In genomic region chr16:73046484-73047214, GRCh38 we compare ENCODE assay signal across 9 cellular contexts. TPM values are rescaled to one million over a fixed set of nuclear protein-coding genes. Genes with fewer than 3 reads are reported as not detected.
DNase-seq lines count a peak whose midpoint lies in the region; ATAC-seq, FAIRE-seq and TF ChIP-seq lines count a peak whose summit lies in the region.
"Had no signal": no experiment of that assay in that cellular context is flagged by ENCODE, and none has a peak within 500 bp of the region (broad histone marks: within the 10 kb centered on the region; RNA-seq: fewer than 3 reads in every experiment).

No MANE protein-coding gene starts in this region.

- TF ChIP-seq POLR2A in GM12878 (IDR thresholded peaks at IDR 0.05; ENCODE audit: low read depth, low read length) (no peak), transverse colon (IDR thresholded peaks at IDR 0.05) (no peak)

- TF ChIP-seq EP300 in GM12878 (IDR thresholded peaks at IDR 0.05; ENCODE audit: borderline replicate concordance in 1 of 2, control insufficient read depth in 1 of 2, low read depth in 2 of 2, low read length in 2 of 2) (no peak), transverse colon (IDR thresholded peaks at IDR 0.05; ENCODE audit: low read depth) (no peak)

- H3K79me2 ChIP-seq in GM12878 (ENCODE audit: control insufficient read depth, insufficient read depth, low read length), result peaks cover 25% of the 10 kb centered on the region

- no peak overlapping the region for H3K27ac Mint-ChIP-seq in activated naive CD4-positive, alpha-beta T cell treated with anti-CD3 and anti-CD28 coated beads for 36 hours
- no peak overlapping the region for H3K27ac Mint-ChIP-seq in activated naive CD4-positive, alpha-beta T cell treated with anti-CD3 and anti-CD28 coated beads, Interleukin-2, amount 50 U/mL, for 72 hours

- SMC1A ChIA-PET in GM12878 (lab: Charles Lee; ENCODE audit: uncharacterized antibody, unreplicated experiment), result interaction anchor here (1.0 to 2.4 kb wide), 7 partner anchors 8 to 544 kb away, joined by 3 to 13 read pairs (median 5); no protein-coding TSS in a partner anchor

- no peak for ATAC-seq in activated naive CD4-positive, alpha-beta T cell treated with anti-CD3 and anti-CD28 coated beads, Interleukin-2, amount 50 U/mL, for 72 hours
- ATAC-seq in GM12878 (no peak), GM19328 (IDR thresholded peaks at IDR 0.05; ENCODE audit: unreplicated experiment) (no peak)

- TSS peak; percentile 53 for BruUV-seq in GM12878 (replicated peaks; lab: Mats Ljungman, UMichigan)

- H3K4me3 Mint-ChIP-seq in activated naive CD4-positive, alpha-beta T cell treated with anti-CD3 and anti-CD28 coated beads for 36 hours, result peak overlapping the region; percentile 46

- no peaks in the 10 kb centered on the region for H4K20me1 ChIP-seq in GM12878 (ENCODE audit: control insufficient read depth, insufficient read depth)

- intact Hi-C loops in activated naive CD4-positive, alpha-beta T cell treated with anti-CD3 and anti-CD28 coated beads for 36 hours (cut with micrococcal nuclease), result no loop called here
- intact Hi-C loops in GM12878 (cut with micrococcal nuclease; ENCODE audit: unreplicated experiment), result no loop called here
- intact Hi-C loops in transverse colon (cut with DNase I; ENCODE audit: low total_unique reads), result loop anchor here (5.0 to 10.0 kb wide), 2 partner anchors 112 to 214 kb away; no protein-coding TSS in a partner anchor

- TF ChIP-seq RAD21 in GM12878 (IDR thresholded peaks at IDR 0.05; ENCODE audit: insufficient read depth, low read depth, low read length), result no peak

- no peak for DNase-seq in activated naive CD4-positive, alpha-beta T cell treated with anti-CD3 and anti-CD28 coated beads for 36 hours
- no peak for DNase-seq in activated naive CD4-positive, alpha-beta T cell treated with anti-CD3 and anti-CD28 coated beads, Interleukin-2, amount 50 U/mL, for 72 hours (ENCODE audit: low spot score in 2 of 2)
- DNase-seq in GM12878 (ENCODE audit: low read depth, low spot score), result no peak
- no peak for DNase-seq in transverse colon
- no peak for DNase-seq in SKM-1 treated with dmso at 0.1 percent for 144 hours (lab: John Stamatoyannopoulos, UW; ENCODE audit: unreplicated experiment)
- DNase-seq in amniotic stem cell (lab: John Stamatoyannopoulos, UW), result no peak
- DNase-seq: cortex of kidney had no signal

- H2AFZ ChIP-seq in GM12878 (ENCODE audit: control insufficient read depth, low read depth, low read length), result no peak overlapping the region

- H3K4me3 ChIP-seq in GM12878, result peak overlapping the region; percentile 80; the same call in 1 of the 2 replicates
- H3K4me3 ChIP-seq in mesodermal cell (ENCODE audit: extremely low read depth, insufficient read depth, low read length, poor library complexity, severe bottlenecking), result peak overlapping the region; percentile 53
- H3K4me3 ChIP-seq in transverse colon, result peak overlapping the region in 2 of 4 donors; percentile 78 to 95

- WGBS in GM12878 (ENCODE audit: insufficient coverage, insufficient replicate concordance, low lambda C conversion rate, missing lambda C conversion rate), result 79% methylated on average over 8 of the region's 8 CpGs
- WGBS in mesodermal cell (ENCODE audit: insufficient coverage in 2 of 2), 2 experiments, result 19 to 35% methylated on average over 3 of the region's 8 CpGs
- 47 to 51% methylated on average over 5 to 8 of the region's 8 CpGs for WGBS in transverse colon (ENCODE audit: low coverage in 1 of 2), 2 donors

- H3K27ac ChIP-seq in GM12878 (ENCODE audit: control insufficient read depth, insufficient read depth), result no peak overlapping the region
- peak overlapping the region; percentile 77 for H3K27ac ChIP-seq in mesodermal cell (ENCODE audit: low read depth, low read length, severe bottlenecking)
- H3K27ac ChIP-seq in transverse colon, result peak overlapping the region; percentile 92 to 96 (median 96)

- TF ChIP-seq CTCF in GM12878 (IDR thresholded peaks at IDR 0.05 in 2 of 3, conservative IDR thresholded peaks at IDR 0.05 in 1 of 3; ENCODE audit: control insufficient read depth in 2 of 3, extremely low read depth in 1 of 3, insufficient read depth in 1 of 3, low read depth in 3 of 3, low read length in 3 of 3), result no peak
- no peak for TF ChIP-seq CTCF in transverse colon (IDR thresholded peaks at IDR 0.05)

- peak overlapping the region; percentile 2 for H3K4me2 ChIP-seq in GM12878 (ENCODE audit: control insufficient read depth, insufficient read depth)

- CTCF ChIA-PET in activated naive CD4-positive, alpha-beta T cell treated with anti-CD3 and anti-CD28 coated beads for 36 hours (lab: Charles Lee), result no interaction called here
- CTCF ChIA-PET in GM12878 (lab: Yijun Ruan, JAX), result interaction anchor here (1.0 to 11.3 kb wide), 5 partner anchors 9 to 382 kb away, joined by 3 to 57 read pairs (median 4); no protein-coding TSS in a partner anchor

- POLR2A ChIA-PET in GM12878 (lab: Charles Lee), result interaction anchor here (0.6 to 1.2 kb wide), 4 partner anchors 10 to 20 kb away, joined by 3 to 14 read pairs (median 4); no protein-coding TSS in a partner anchor

- in situ Hi-C loops in GM12878 (cut with MboI) (no loop called here), transverse colon (cut with MboI; ENCODE audit: low pct_ligation_motif_present in 1 of 4, low pct_unique_long_range_greater_than_20kb in 1 of 4, low sequenced_read_pairs in 3 of 4) (loop anchor here in 1 of 4 donors (25.0 kb wide), 1 partner anchor 209 kb away; no protein-coding TSS in a partner anchor)

- H3K4me1 Mint-ChIP-seq in activated naive CD4-positive, alpha-beta T cell treated with anti-CD3 and anti-CD28 coated beads for 36 hours (ENCODE audit: low read depth), result peaks cover 4% of the 10 kb centered on the region

- H3K36me3 ChIP-seq in GM12878 (ENCODE audit: control insufficient read depth in 2 of 2, insufficient read depth in 2 of 2, low read length in 1 of 2), result no peaks in the 10 kb centered on the region
- no peaks in the 10 kb centered on the region for H3K36me3 ChIP-seq in mesodermal cell (ENCODE audit: control insufficient read depth, insufficient read depth, low read length)
- H3K36me3 ChIP-seq in transverse colon, result no peaks in the 10 kb centered on the region

- FAIRE-seq in GM12878 (lab: Jason Lieb, UNC), result no peak

- H3K9me3 Mint-ChIP-seq in activated naive CD4-positive, alpha-beta T cell treated with anti-CD3 and anti-CD28 coated beads for 36 hours, result no peaks in the 10 kb centered on the region
- H3K9me3 Mint-ChIP-seq in activated naive CD4-positive, alpha-beta T cell treated with anti-CD3 and anti-CD28 coated beads, Interleukin-2, amount 50 U/mL, for 72 hours, result no peaks in the 10 kb centered on the region

- peaks cover 37% of the 10 kb centered on the region for H3K4me1 ChIP-seq in GM12878 (ENCODE audit: control insufficient read depth, insufficient read depth, low read length)
- H3K4me1 ChIP-seq in mesodermal cell (ENCODE audit: control insufficient read depth, insufficient read depth, low read length, poor library complexity, severe bottlenecking), result peaks cover 63% of the 10 kb centered on the region
- H3K4me1 ChIP-seq in transverse colon, result peaks cover 33 to 84% (median 69%) of the 10 kb centered on the region in 4 donors

- no peaks in the 10 kb centered on the region for H3K9me3 ChIP-seq in GM12878 (replicated peaks; ENCODE audit: control insufficient read depth, insufficient read depth, low read length)
- H3K9me3 ChIP-seq in mesodermal cell (ENCODE audit: control insufficient read depth, low read length), result no peaks in the 10 kb centered on the region
- H3K9me3 ChIP-seq in transverse colon, result no peaks in the 10 kb centered on the region

- H3K9ac ChIP-seq in GM12878 (ENCODE audit: control insufficient read depth, insufficient read depth, low read length), result no peak overlapping the region; the same call in 1 of the 2 replicates

- RAD21 ChIA-PET in GM12878 (lab: Charles Lee; ENCODE audit: unreplicated experiment), result interaction anchor here (1.0 to 2.4 kb wide), 5 partner anchors 9 to 214 kb away, joined by 3 to 20 read pairs (median 5); no protein-coding TSS in a partner anchor

- no peaks in the 10 kb centered on the region for H3K36me3 Mint-ChIP-seq in activated naive CD4-positive, alpha-beta T cell treated with anti-CD3 and anti-CD28 coated beads for 36 hours (ENCODE audit: low read depth)
- H3K36me3 Mint-ChIP-seq in activated naive CD4-positive, alpha-beta T cell treated with anti-CD3 and anti-CD28 coated beads, Interleukin-2, amount 50 U/mL, for 72 hours, result no peaks in the 10 kb centered on the region

- H3K27me3 Mint-ChIP-seq in activated naive CD4-positive, alpha-beta T cell treated with anti-CD3 and anti-CD28 coated beads for 36 hours (ENCODE audit: low read depth), result peaks cover 24% of the 10 kb centered on the region

- no peaks in the 10 kb centered on the region for H3K27me3 ChIP-seq in GM12878 (replicated peaks in 1 of 2; ENCODE audit: control insufficient read depth in 2 of 2, insufficient read depth in 2 of 2, low read length in 1 of 2)
- H3K27me3 ChIP-seq in transverse colon, result no peaks in the 10 kb centered on the region

TF ChIP-seq in GM12878, 131 proteins besides CTCF, POLR2A, EP300 and RAD21 (continues in another document):
- TF ChIP-seq RB1 (IDR thresholded peaks at IDR 0.05; ENCODE audit: borderline replicate concordance), result no peak
- no peak for TF ChIP-seq GATAD2B (conservative IDR thresholded peaks at IDR 0.05; ENCODE audit: low read depth)

RNA-seq across cellular contexts. Expression of gene ZFHX3, which starts 1.3 kb away (rescaled TPM):
- under 1 TPM; 0.44 to 0.72 TPM for total RNA-seq in activated naive CD4-positive, alpha-beta T cell treated with anti-CD3 and anti-CD28 coated beads for 36 hours
- total RNA-seq in activated naive CD4-positive, alpha-beta T cell treated with anti-CD3 and anti-CD28 coated beads, Interleukin-2, amount 50 U/mL, for 72 hours, result 1 to 10 TPM in 1 of 2 donors, under 1 TPM in 1; 0.07 to 1.7 TPM
- 31.8 and 32.2 TPM in 2 replicates for total RNA-seq in GM12878 (2013; cell fraction: nucleolus; rRNA removed)
- 1.5 and 1.6 TPM in 2 replicates for total RNA-seq in GM12878 (2014; rRNA removed)
- 1.4 and 2.4 TPM in 2 replicates for total RNA-seq in GM12878 (2014; rRNA removed; fragmentation: Illumina TruSeq; extraction: Trizol)
- 7.8 and 8.6 TPM in 2 replicates for total RNA-seq in GM12878 (2021)
- 1.5 TPM for polyA plus RNA-seq in GM12878 (2011; ENCODE audit: low read depth)
- polyA plus RNA-seq in GM12878 (2011; rRNA removed), result 1.3 and 1.5 TPM in 2 replicates
- polyA plus RNA-seq in GM12878 (2011; cell fraction: cytosol; rRNA removed), result 0.79 and 0.90 TPM in 2 replicates
- 1.6 and 2.4 TPM in 2 replicates for polyA plus RNA-seq in GM12878 (2011; cell fraction: nucleus; rRNA removed)
- polyA plus RNA-seq in GM12878 (2012), result 2.3 and 3.5 TPM in 2 replicates
- polyA plus RNA-seq in GM12878 (2014; fragmentation: Illumina TruSeq; extraction: Trizol), result 3.2 and 3.4 TPM in 2 replicates
- polyA plus RNA-seq in GM12878 (2014; fragmentation: Nextera tagmentation; extraction: Ambion mirVana), result 1 to 10 TPM in 1 of 2 experiments, under 1 TPM in 1; 0.68 to 3.5 TPM
- 2.1 and 2.4 TPM in 2 replicates for polyA plus RNA-seq in GM12878 (2014; rRNA removed)
- 1 to 10 TPM; 2.0 to 2.8 TPM for polyA plus RNA-seq in GM12878 (2016; fragmentation: Nextera tagmentation; extraction: Ambion mirVana)
- polyA minus RNA-seq in GM12878 (2011; rRNA and poly(A)+ RNA removed), result 5.3 and 6.6 TPM in 2 replicates
- 2.9 and 3.2 TPM in 2 replicates for polyA minus RNA-seq in GM12878 (2011; cell fraction: cytosol; rRNA and poly(A)+ RNA removed)
- polyA minus RNA-seq in GM12878 (2011; cell fraction: nucleus; rRNA and poly(A)+ RNA removed), result 6.0 and 15.7 TPM in 2 replicates
- 5.9 TPM for polyA plus RNA-seq in mesodermal cell (2013, experiment 1 of 2)
- 4.4 TPM for polyA plus RNA-seq in mesodermal cell (2013, experiment 2 of 2)
- total RNA-seq in transverse colon, result 10 to 100 TPM; 12.3 to 23.7 (median 15.3) TPM
